8 cellular contexts compared by ENCODE assay signal in the genomic region with DNA sequence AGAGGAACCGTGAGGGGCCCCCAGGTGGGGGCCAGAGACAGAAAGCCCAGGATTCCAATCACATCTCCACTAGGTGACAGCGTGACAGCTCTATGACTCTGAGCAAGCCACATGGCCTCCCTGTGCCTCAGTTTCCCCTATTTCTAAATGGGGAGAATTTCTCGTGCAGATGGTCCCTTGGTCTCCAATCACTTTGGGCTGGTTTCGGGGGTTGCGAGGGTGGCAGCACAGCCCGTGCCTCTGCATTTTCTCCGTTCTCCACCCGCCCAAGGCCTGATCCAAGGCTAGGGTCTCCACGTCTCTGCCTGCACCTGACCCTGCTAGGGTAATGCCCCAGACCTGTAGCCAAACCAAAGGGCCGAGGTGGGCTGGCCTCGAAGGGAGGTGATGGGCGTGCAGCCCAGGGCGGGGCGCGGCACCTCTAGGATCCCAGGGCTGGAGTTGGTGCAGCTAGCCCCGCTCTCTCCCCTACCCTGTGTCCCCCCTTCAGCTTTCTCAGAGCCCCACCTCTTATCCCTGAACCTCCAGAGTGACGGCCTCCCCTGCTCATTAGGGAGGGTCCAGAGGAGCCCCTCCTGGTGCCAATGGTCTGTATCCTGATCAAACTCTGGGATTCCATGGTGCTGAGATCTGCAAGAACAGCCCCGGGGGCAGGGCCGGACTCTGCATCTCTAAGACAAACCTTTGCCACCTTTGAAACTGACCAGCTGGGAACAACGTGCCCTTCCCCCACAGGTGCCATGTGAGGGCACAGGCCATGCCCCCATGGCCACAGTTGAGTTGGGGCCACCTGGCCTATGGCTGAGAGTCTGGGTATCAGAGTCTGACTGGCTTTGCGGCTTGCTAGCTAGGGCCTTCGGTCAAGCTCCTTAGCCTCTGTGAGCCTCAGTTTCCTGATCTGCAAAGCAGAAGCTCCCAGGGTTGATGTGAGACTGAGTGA. TPM values are rescaled to one million over a fixed set of nuclear protein-coding genes. Genes with fewer than 3 reads are reported as not detected.
DNase-seq lines count a peak whose midpoint lies in the region; ATAC-seq and TF ChIP-seq lines count a peak whose summit lies in the region.

No MANE protein-coding gene starts in this region.

- H3K27ac ChIP-seq in HUES6 (ENCODE audit: low read depth, low read length) = peak overlapping the region; percentile 95
- peak overlapping the region; percentile 62 for H3K27ac ChIP-seq in caudate nucleus (ENCODE audit: low read depth, low read length)
- peak overlapping the region; percentile 25 to 88 for H3K27ac ChIP-seq in lung (ENCODE audit: low read depth in 1 of 2, low read length in 1 of 2)
- peak overlapping the region; percentile 3 for H3K27ac ChIP-seq in substantia nigra (ENCODE audit: low read depth, low read length, poor library complexity, severe bottlenecking)

- H3K9me3 ChIP-seq in HUES6 (ENCODE audit: control insufficient read depth, insufficient read depth, low read depth, low read length) (no peaks in the 10 kb centered on the region), lung (ENCODE audit: control insufficient read depth in 2 of 2, insufficient read depth in 1 of 2, low read length in 1 of 2) (no peaks in the 10 kb centered on the region)

- H3K4me1 ChIP-seq in HUES6 (ENCODE audit: control insufficient read depth, insufficient read depth, low read length) (peaks cover 81% of the 10 kb centered on the region), lung (ENCODE audit: control insufficient read depth in 2 of 2, insufficient read depth in 2 of 2, low read length in 2 of 2) (peaks cover 15 to 57% of the 10 kb centered on the region in 2 donors)

- H3K9ac ChIP-seq in HUES6 (ENCODE audit: low read length) = peak overlapping the region; percentile 81

- intact Hi-C loops in posterior cingulate gyrus (cut with DNase I) = no loop called here

- WGBS in lung, 2 donors = 80 to 83% methylated on average over 22 of the region's 22 CpGs

- ATAC-seq in lung (ENCODE audit: insufficient read depth, low FRiP score) = no peak

- H3K36me3 ChIP-seq in HUES6 (ENCODE audit: control insufficient read depth, insufficient read depth, low read length) (no peaks in the 10 kb centered on the region), lung (ENCODE audit: control insufficient read depth in 2 of 2, insufficient read depth in 2 of 2, low read length in 2 of 2) (no peaks in the 10 kb centered on the region)

- DNase-seq in caudate nucleus (lab: John Stamatoyannopoulos, UW) (no peak), lung (ENCODE audit: low spot score) (no peak), substantia nigra (lab: John Stamatoyannopoulos, UW) (no peak), GM10266 (ENCODE audit: extremely low spot score) (no peak), NCI-H1092 treated with DMSO at 0.1 percent for 48 hours (lab: John Stamatoyannopoulos, UW) (no peak), inferior parietal cortex (ENCODE audit: extremely low spot score) (no peak), posterior cingulate gyrus (no peak)

- no peaks in the 10 kb centered on the region for H3K27me3 ChIP-seq in HUES6 (ENCODE audit: control insufficient read depth, insufficient read depth, low read length)
- no peaks in the 10 kb centered on the region for H3K27me3 ChIP-seq in lung (ENCODE audit: control insufficient read depth, insufficient read depth)

- no peak for TF ChIP-seq CTCF in lung (IDR thresholded peaks at IDR 0.05; ENCODE audit: control extremely low read depth, extremely low read depth)
- no peak for TF ChIP-seq CTCF in GM10266 (IDR thresholded peaks at IDR 0.05; ENCODE audit: control insufficient read depth, insufficient read depth, low read depth, missing control alignments)

- H3K4me3 ChIP-seq in HUES6 (ENCODE audit: low read depth, low read length) (peak overlapping the region; percentile 14), lung (no peak overlapping the region)

RNA-seq across cellular contexts. Expression of a gene that starts 22.9 kb away (rescaled TPM):
- total RNA-seq in lung = 10 to 100 TPM; 18.1 to 22.9 TPM
- 10 to 100 TPM; 18.9 to 27.8 TPM for polyA plus RNA-seq in lung

Comparison
In these comparisons a context has a peak if more than half of its experiments do, and no peak if none do; other contexts are left out.
1. H3K27ac ChIP-seq: peak in every context shown above with its lines; median percentile 95 in HUES6; 62 in caudate nucleus; 56 in lung; 3 in substantia nigra.